In the genomic region with DNA sequence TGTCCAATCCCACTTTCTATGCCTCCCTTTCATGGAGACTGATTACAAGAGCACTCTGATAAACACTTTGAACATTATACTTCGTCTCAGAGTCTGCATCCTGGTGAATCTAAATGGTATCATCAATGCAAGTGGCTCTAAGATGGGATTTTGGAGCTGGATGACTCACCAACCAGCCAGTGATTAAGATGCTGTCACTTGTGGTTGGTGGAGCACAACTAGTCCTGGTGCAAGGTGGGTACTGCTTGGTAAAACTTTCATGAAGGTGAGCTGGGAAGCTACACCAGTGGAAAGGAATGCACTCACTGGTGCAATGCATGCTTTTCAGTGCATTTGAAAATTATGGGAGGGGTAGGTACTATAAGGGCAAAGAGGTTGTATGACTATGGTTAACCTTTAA, we compare ENCODE assay signal across 22 cellular contexts.
"Had no signal": no experiment of that assay in that cellular context is flagged by ENCODE, and none has a peak within 500 bp of the region (broad histone marks: within the 10 kb centered on the region; RNA-seq: fewer than 3 reads in every experiment).

No MANE protein-coding gene starts in this region.

- H3K36me3 Mint-ChIP-seq: activated naive CD8-positive, alpha-beta T cell; brain; naive thymus-derived CD4-positive, alpha-beta T cell; type B pancreatic cell; WTC11 had no signal

- H3K27me3 Mint-ChIP-seq: activated naive CD8-positive, alpha-beta T cell; brain; central memory CD8-positive, alpha-beta T cell had no signal

- DNase-seq: activated CD4-positive, alpha-beta T cell treated with anti-CD3 and anti-CD28 coated beads, Interleukin-2, amount 10 ng/mL, durations not matched to agents 24 days and 14 days; activated CD8-positive, alpha-beta memory T cell treated with anti-CD3 and anti-CD28 coated beads for 24 hours; activated gamma-delta T cell; activated T-cell treated with anti-CD3 and anti-CD28 coated beads, Interleukin-2, amount 50 U/mL, for 72 hours; colonic mucosa; left cardiac atrium; mesendoderm; naive thymus-derived CD4-positive, alpha-beta T cell; pancreas; right lobe of liver; small intestine; stimulated activated CD4-positive, alpha-beta T cell treated with anti-CD3 and anti-CD28 coated beads, Interleukin-15, amount 100 ng/mL, for 24 hours; stimulated activated CD4-positive, alpha-beta T cell treated with anti-CD3 and anti-CD28 coated beads, Interleukin-2, amount 100 ng/mL, for 48 hours; testis had no signal

- H3K27ac ChIP-seq: colonic mucosa, esophagus muscularis mucosa, pancreas, right lobe of liver, SK-N-MC, testis had no signal

- H3K36me3 ChIP-seq: colonic mucosa, esophagus muscularis mucosa, pancreas, right lobe of liver had no signal

- H3K9me3 Mint-ChIP-seq: central memory CD8-positive, alpha-beta T cell; type B pancreatic cell had no signal

- H3K4me1 Mint-ChIP-seq: central memory CD8-positive, alpha-beta T cell had no signal

- H3K4me3 ChIP-seq: colonic mucosa, esophagus muscularis mucosa, pancreas, right lobe of liver, SK-N-MC, testis had no signal

- H3K9me3 ChIP-seq: colonic mucosa, esophagus muscularis mucosa, pancreas, right lobe of liver, testis had no signal

- H3K4me1 ChIP-seq: colonic mucosa, esophagus muscularis mucosa, pancreas, right lobe of liver, testis had no signal

- H3K4me3 Mint-ChIP-seq: activated CD4-positive, alpha-beta T cell treated with anti-CD3 and anti-CD28 coated beads, Interleukin-2, amount 10 ng/mL, durations not matched to agents 24 days and 14 days; activated naive CD8-positive, alpha-beta T cell; activated T-cell treated with anti-CD3 and anti-CD28 coated beads, Interleukin-2, amount 50 U/mL, for 72 hours; brain; central memory CD8-positive, alpha-beta T cell; naive thymus-derived CD4-positive, alpha-beta T cell; type B pancreatic cell; WTC11 had no signal

- H3K27ac Mint-ChIP-seq: activated CD4-positive, alpha-beta T cell treated with anti-CD3 and anti-CD28 coated beads, Interleukin-2, amount 10 ng/mL, durations not matched to agents 24 days and 14 days; activated naive CD8-positive, alpha-beta T cell; activated T-cell treated with anti-CD3 and anti-CD28 coated beads, Interleukin-2, amount 50 U/mL, for 72 hours; brain; naive thymus-derived CD4-positive, alpha-beta T cell; type B pancreatic cell; WTC11 had no signal

- H3K27me3 ChIP-seq: colonic mucosa, esophagus muscularis mucosa, pancreas, right lobe of liver, testis had no signal

- ATAC-seq: activated T-cell treated with anti-CD3 and anti-CD28 coated beads, Interleukin-2, amount 50 U/mL, for 72 hours; left cardiac atrium; naive thymus-derived CD4-positive, alpha-beta T cell; pancreas; right lobe of liver; WTC11 had no signal

- FAIRE-seq: pancreas, small intestine, TTC549 had no signal
